Comparison of ENCODE assay signal across 8 cellular contexts in the genomic region with DNA sequence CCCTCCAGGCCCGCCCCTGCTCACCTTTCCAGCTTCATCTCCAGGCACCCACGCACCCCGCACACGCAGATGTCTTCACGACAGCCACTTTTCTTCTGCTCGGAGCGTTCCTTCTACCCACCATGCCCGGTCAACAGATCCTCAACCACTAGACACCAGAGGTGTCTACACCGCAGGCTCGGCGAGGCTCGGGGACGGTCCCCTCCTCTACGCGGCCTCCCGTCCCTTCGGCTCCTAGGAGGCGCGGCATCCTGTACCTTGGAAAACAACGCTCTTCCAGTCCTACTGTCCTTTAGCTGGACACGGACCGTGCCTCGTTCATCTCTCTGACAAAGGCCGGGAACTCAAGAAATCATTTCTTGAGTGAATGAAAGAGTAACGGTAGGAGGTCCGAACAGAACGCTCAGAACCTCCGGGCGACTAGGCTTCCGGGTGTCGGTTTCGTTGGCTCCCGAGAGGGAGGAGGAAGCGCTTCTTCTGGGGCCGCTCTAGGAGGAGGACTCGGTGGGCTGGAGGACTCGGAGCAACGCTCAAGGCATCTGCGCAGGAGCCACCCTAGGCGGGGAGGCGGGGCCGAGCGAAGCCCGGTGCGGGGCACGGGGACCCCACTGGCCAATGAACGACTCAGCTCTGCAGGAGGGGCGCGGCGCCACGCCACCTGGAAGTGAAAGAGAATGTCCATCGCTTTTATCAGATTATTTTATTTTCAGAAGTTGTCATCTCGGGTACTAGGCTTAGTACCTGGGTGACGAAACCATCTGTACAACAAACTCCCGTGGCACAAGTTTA. TPM values are rescaled to one million over a fixed set of nuclear protein-coding genes. Genes with fewer than 3 reads are reported as not detected.
A peak's percentile ranks its signal among the peaks of the same experiment; 100 is the strongest.
DNase-seq lines count a peak whose midpoint lies in the region; ATAC-seq and TF ChIP-seq lines count a peak whose summit lies in the region.

No MANE protein-coding gene starts in this region.

- H3K27me3 ChIP-seq in lung (ENCODE audit: control insufficient read depth, insufficient read depth): no peaks in the 10 kb centered on the region

- H3K4me1 ChIP-seq in lung (ENCODE audit: control insufficient read depth in 2 of 2, insufficient read depth in 2 of 2, low read length in 2 of 2): peaks cover 5 to 8% of the 10 kb centered on the region in 2 donors

- 1% methylated on average over 55 of the region's 55 CpGs for WGBS in lung, 2 donors

- H3K4me3 ChIP-seq in lung: peak overlapping the region; percentile 80

- H3K9me3 ChIP-seq in lung (ENCODE audit: control insufficient read depth in 2 of 2, insufficient read depth in 1 of 2, low read length in 1 of 2): no peaks in the 10 kb centered on the region

- no peak for TF ChIP-seq CTCF in lung (IDR thresholded peaks at IDR 0.05; ENCODE audit: control extremely low read depth, extremely low read depth)

- ATAC-seq in GM21360 (IDR thresholded peaks at IDR 0.05; ENCODE audit: unreplicated experiment) (peak; percentile 94), lung (ENCODE audit: insufficient read depth, low FRiP score) (peak; percentile 100)

- H3K27ac ChIP-seq in lung (ENCODE audit: low read depth in 1 of 2, low read length in 1 of 2): peak overlapping the region; percentile 29 to 90

- DNase-seq in COLO829 (ENCODE audit: low spot score) (peak; percentile 97), HT-29 (ENCODE audit: low spot score) (peak; percentile 99), lung (ENCODE audit: low spot score) (peak; percentile 97)
- DNase-seq in NK-92 treated with Interleukin-12 subunit alpha and Interleukin-12 subunit beta, amount 100 ng/mL, for 24 hours (lab: John Stamatoyannopoulos, UW): peak; percentile 98
- DNase-seq in activated CD8-positive, alpha-beta memory T cell treated with anti-CD3 and anti-CD28 coated beads for 4 hours (ENCODE audit: low read depth in 2 of 2): peak; percentile 97
- peak; percentile 97 for DNase-seq in effector CD8-positive, alpha-beta T cell (lab: John Stamatoyannopoulos, UW)
- DNase-seq in stimulated activated CD4-positive, alpha-beta T cell treated with anti-CD3 and anti-CD28 coated beads, TNF-alpha, amount 100 ng/mL, for 24 hours (ENCODE audit: low read depth in 3 of 3): peak; percentile 95 to 99 (median 99)

- H3K36me3 ChIP-seq in lung (ENCODE audit: control insufficient read depth in 2 of 2, insufficient read depth in 2 of 2, low read length in 2 of 2): peaks cover 0 to 6% of the 10 kb centered on the region in 2 donors

RNA-seq across cellular contexts. Expression of gene FIS1, which starts 7.2 kb away (rescaled TPM):
- 377 and 384 TPM in 2 replicates for total RNA-seq in HT-29 (2014; rRNA removed; shearing (Covaris generic))
- total RNA-seq in lung: 100 to 1,000 TPM; 109 to 169 TPM
- polyA plus RNA-seq in lung: 100 to 1,000 TPM; 150 to 235 TPM

RNA-seq across cellular contexts. Expression of gene CLDN15, which starts 14.5 kb away (rescaled TPM):
- 14.7 and 15.1 TPM in 2 replicates for total RNA-seq in HT-29 (2014; rRNA removed; shearing (Covaris generic))
- total RNA-seq in lung: 1 to 10 TPM; 5.2 to 7.3 TPM
- polyA plus RNA-seq in lung: 1 to 10 TPM; 5.9 to 8.0 TPM

RNA-seq across cellular contexts. Expression of gene ZNHIT1, which starts 34.1 kb away (rescaled TPM):
- 180 and 189 TPM in 2 replicates for total RNA-seq in HT-29 (2014; rRNA removed; shearing (Covaris generic))
- 10 to 100 TPM; 49.2 to 72.3 TPM for total RNA-seq in lung
- polyA plus RNA-seq in lung: 100 to 1,000 TPM in 1 of 2 donors, 10 to 100 TPM in 1; 69.4 to 167 TPM

RNA-seq across cellular contexts. Expression of gene PLOD3, which starts 34.7 kb away (rescaled TPM):
- 245 and 252 TPM in 2 replicates for total RNA-seq in HT-29 (2014; rRNA removed; shearing (Covaris generic))
- total RNA-seq in lung: 100 to 1,000 TPM in 1 of 2 donors, 10 to 100 TPM in 1; 38.9 to 104 TPM
- 10 to 100 TPM; 51.2 to 65.2 TPM for polyA plus RNA-seq in lung

RNA-seq across cellular contexts. Expression of gene MOGAT3, which starts 51.2 kb away (rescaled TPM):
- 6.7 and 8.2 TPM in 2 replicates for total RNA-seq in HT-29 (2014; rRNA removed; shearing (Covaris generic))
- not detected for total RNA-seq in lung
- polyA plus RNA-seq in lung: not detected

Comparison
In these comparisons a context has a peak if more than half of its experiments do, and no peak if none do; other contexts are left out.
1. Peak in every context shown above with its lines: DNase-seq, ATAC-seq, H3K4me3 ChIP-seq and H3K27ac ChIP-seq.